Comparison of ENCODE assay signal across 10 cellular contexts in the genomic region with DNA sequence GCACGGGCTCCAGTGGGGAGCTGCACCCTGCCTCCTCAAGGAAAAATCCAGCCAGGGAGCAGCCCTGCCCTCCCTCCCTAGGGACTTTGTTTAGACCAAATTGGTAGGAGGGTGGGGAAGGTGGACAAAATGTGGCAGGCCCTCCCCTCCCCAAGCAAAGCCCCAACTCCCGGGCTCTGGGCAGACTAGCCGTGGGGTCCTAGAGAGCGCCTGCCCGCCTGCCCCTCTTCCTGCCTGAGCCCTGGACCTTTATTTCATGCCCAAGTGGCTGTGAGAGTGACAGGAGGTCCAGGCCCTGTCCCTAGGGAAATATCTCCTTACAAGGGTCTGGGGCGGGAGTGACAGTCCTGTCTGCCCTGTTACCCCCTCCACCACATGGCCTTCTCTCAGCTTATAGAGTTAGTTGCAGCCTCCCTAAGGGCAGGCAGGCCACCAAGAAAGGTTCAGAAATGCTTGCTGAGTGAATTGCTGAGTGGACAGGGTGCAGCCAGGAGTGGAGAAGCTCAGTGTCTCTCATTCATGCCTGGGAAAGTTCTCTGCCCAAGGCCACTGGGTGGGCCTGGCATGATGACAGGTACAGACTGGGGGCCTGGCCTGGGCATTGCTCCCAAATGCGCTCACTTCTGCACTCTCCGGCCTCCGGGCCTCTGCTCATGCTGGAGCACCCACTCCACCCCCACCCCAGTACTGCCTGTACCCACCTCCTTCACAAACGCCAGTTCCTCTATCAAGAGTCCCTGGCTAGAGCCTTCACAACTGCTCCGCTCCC. TPM values are rescaled to one million over a fixed set of nuclear protein-coding genes. Genes with fewer than 3 reads are reported as not detected.
DNase-seq lines count a peak whose midpoint lies in the region; ATAC-seq and TF ChIP-seq lines count a peak whose summit lies in the region.
"Had no signal": no experiment of that assay in that cellular context is flagged by ENCODE, and none has a peak within 500 bp of the region (broad histone marks: within the 10 kb centered on the region; RNA-seq: fewer than 3 reads in every experiment).

No MANE protein-coding gene starts in this region.

- H3K9me3 Mint-ChIP-seq in activated CD4-positive, alpha-beta T cell treated with anti-CD3 and anti-CD28 coated beads for 36 hours (ENCODE audit: low read depth) = peaks cover 3% of the 10 kb centered on the region
- peaks cover 3 to 4% of the 10 kb centered on the region in 2 donors for H3K9me3 Mint-ChIP-seq in stimulated activated naive B cell treated with anti-CD40 and anti-IgM and Interleukin-4, amounts not matched to agents 10 μg/mL and 1 μg/mL and 100 μg/mL, for 72 hours

- peak; percentile 45 for DNase-seq in activated CD4-positive, alpha-beta T cell treated with anti-CD3 and anti-CD28 coated beads for 36 hours
- DNase-seq in activated CD4-positive, alpha-beta T cell treated with anti-CD3 and anti-CD28 coated beads for 4 hours = no peak
- DNase-seq in WERI-Rb-1 = no peak
- peak; percentile 61 for DNase-seq in islet precursor cell
- DNase-seq in stimulated activated naive B cell treated with anti-CD40 and anti-IgM and Interleukin-4, amounts not matched to agents 10 μg/mL and 1 μg/mL and 100 μg/mL, for 72 hours = no peak
- no peak for DNase-seq in nucleus accumbens (lab: John Stamatoyannopoulos, UW)
- DNase-seq in globus pallidus (ENCODE audit: low spot score) = no peak
- no peak for DNase-seq in GM19238 (ENCODE audit: insufficient read length, low spot score)
- DNase-seq: activated CD4-positive, CD25-positive, alpha-beta regulatory T cell treated with anti-CD3 and anti-CD28 coated beads, Interleukin-2, amount 50 U/mL, for 72 hours; NCI-H2171 treated with DMSO at 0.1 percent for 48 hours had no signal

- no peaks in the 10 kb centered on the region for H3K27me3 Mint-ChIP-seq in activated CD4-positive, alpha-beta T cell treated with anti-CD3 and anti-CD28 coated beads for 36 hours
- no peaks in the 10 kb centered on the region for H3K27me3 Mint-ChIP-seq in stimulated activated naive B cell treated with anti-CD40 and anti-IgM and Interleukin-4, amounts not matched to agents 10 μg/mL and 1 μg/mL and 100 μg/mL, for 72 hours

- H3K27ac Mint-ChIP-seq in activated CD4-positive, alpha-beta T cell treated with anti-CD3 and anti-CD28 coated beads for 36 hours = peak overlapping the region; percentile 99
- peak overlapping the region; percentile 98 for H3K27ac Mint-ChIP-seq in stimulated activated naive B cell treated with anti-CD40 and anti-IgM and Interleukin-4, amounts not matched to agents 10 μg/mL and 1 μg/mL and 100 μg/mL, for 72 hours

- H3K4me3 Mint-ChIP-seq in activated CD4-positive, alpha-beta T cell treated with anti-CD3 and anti-CD28 coated beads for 36 hours = peak overlapping the region; percentile 94
- H3K4me3 Mint-ChIP-seq in stimulated activated naive B cell treated with anti-CD40 and anti-IgM and Interleukin-4, amounts not matched to agents 10 μg/mL and 1 μg/mL and 100 μg/mL, for 72 hours = peak overlapping the region; percentile 37 to 58

- H3K36me3 Mint-ChIP-seq in activated CD4-positive, alpha-beta T cell treated with anti-CD3 and anti-CD28 coated beads for 36 hours (ENCODE audit: low read depth) = peaks cover 42% of the 10 kb centered on the region
- H3K36me3 Mint-ChIP-seq in stimulated activated naive B cell treated with anti-CD40 and anti-IgM and Interleukin-4, amounts not matched to agents 10 μg/mL and 1 μg/mL and 100 μg/mL, for 72 hours = peaks cover 12 to 14% of the 10 kb centered on the region in 2 donors

- TF ChIP-seq CTCF in WERI-Rb-1 (IDR thresholded peaks at IDR 0.05; ENCODE audit: low read depth, low read length) = no peak

- ATAC-seq in activated CD4-positive, alpha-beta T cell treated with anti-CD3 and anti-CD28 coated beads for 36 hours = no peak
- no peak for ATAC-seq in stimulated activated naive B cell treated with anti-CD40 and anti-IgM and Interleukin-4, amounts not matched to agents 10 μg/mL and 1 μg/mL and 100 μg/mL, for 72 hours (replicated peaks)

- no peaks in the 10 kb centered on the region for H3K27me3 ChIP-seq in WERI-Rb-1 (ENCODE audit: insufficient read depth, low read depth, severe bottlenecking)

- no peaks in the 10 kb centered on the region for H3K9me3 ChIP-seq in WERI-Rb-1 (ENCODE audit: severe bottlenecking)

- peaks cover 72% of the 10 kb centered on the region for H3K4me1 Mint-ChIP-seq in activated CD4-positive, alpha-beta T cell treated with anti-CD3 and anti-CD28 coated beads for 36 hours
- peaks cover 58 to 84% of the 10 kb centered on the region in 2 donors for H3K4me1 Mint-ChIP-seq in stimulated activated naive B cell treated with anti-CD40 and anti-IgM and Interleukin-4, amounts not matched to agents 10 μg/mL and 1 μg/mL and 100 μg/mL, for 72 hours

- H3K36me3 ChIP-seq in WERI-Rb-1 = peaks cover 9% of the 10 kb centered on the region

- CTCF ChIA-PET in activated CD4-positive, alpha-beta T cell treated with anti-CD3 and anti-CD28 coated beads for 36 hours (lab: Charles Lee) = interaction anchor here (0.6 to 2.3 kb wide), 5 partner anchors 10 to 1839 kb away, joined by 3 to 7 read pairs (median 3); no protein-coding TSS in a partner anchor

- H3K27ac ChIP-seq in WERI-Rb-1 = peak overlapping the region; percentile 18; the same call in 1 of the 2 replicates

- intact Hi-C loops in activated CD4-positive, alpha-beta T cell treated with anti-CD3 and anti-CD28 coated beads for 36 hours (cut with DNase I, micrococcal nuclease) = loop anchor here in 1 of 2 experiments (5.0 kb wide), 1 partner anchor 242 kb away; the partner anchor contains the start of gene SPOCK2

- no peak overlapping the region for H3K4me3 ChIP-seq in WERI-Rb-1 (ENCODE audit: low read depth, low read length)

- POLR2A ChIA-PET in activated CD4-positive, alpha-beta T cell treated with anti-CD3 and anti-CD28 coated beads for 36 hours (lab: Charles Lee) = interaction anchor here (0.7 to 5.8 kb wide), 11 partner anchors 9 to 111 kb away, joined by 3 to 75 read pairs (median 10); partner anchors contain the start of gene DDIT4

RNA-seq across cellular contexts. Expression of gene DNAJB12, which starts 25.2 kb away (rescaled TPM):
- total RNA-seq in activated CD4-positive, alpha-beta T cell treated with anti-CD3 and anti-CD28 coated beads for 36 hours = 10 to 100 TPM; 19.7 to 21.9 TPM

RNA-seq across cellular contexts. Expression of gene DDIT4, which starts 55.8 kb away (rescaled TPM):
- 1,000 to 10,000 TPM in 1 of 2 experiments, 100 to 1,000 TPM in 1; 750 to 1,039 TPM for total RNA-seq in activated CD4-positive, alpha-beta T cell treated with anti-CD3 and anti-CD28 coated beads for 36 hours

Comparison
In these comparisons a context has a peak if more than half of its experiments do, and no peak if none do; other contexts are left out.
1. DNase-seq: peak in activated CD4-positive, alpha-beta T cell treated with anti-CD3 and anti-CD28 coated beads for 36 hours (single experiment) and islet precursor cell (single experiment); none in activated CD4-positive, alpha-beta T cell treated with anti-CD3 and anti-CD28 coated beads for 4 hours (0 of 2), WERI-Rb-1 (single experiment), stimulated activated naive B cell treated with anti-CD40 and anti-IgM and Interleukin-4, amounts not matched to agents 10 μg/mL and 1 μg/mL and 100 μg/mL, for 72 hours (single experiment), nucleus accumbens (0 of 56), globus pallidus (single experiment) and GM19238 (single experiment).